1 cellular context compared by ENCODE assay signal in the genomic region with DNA sequence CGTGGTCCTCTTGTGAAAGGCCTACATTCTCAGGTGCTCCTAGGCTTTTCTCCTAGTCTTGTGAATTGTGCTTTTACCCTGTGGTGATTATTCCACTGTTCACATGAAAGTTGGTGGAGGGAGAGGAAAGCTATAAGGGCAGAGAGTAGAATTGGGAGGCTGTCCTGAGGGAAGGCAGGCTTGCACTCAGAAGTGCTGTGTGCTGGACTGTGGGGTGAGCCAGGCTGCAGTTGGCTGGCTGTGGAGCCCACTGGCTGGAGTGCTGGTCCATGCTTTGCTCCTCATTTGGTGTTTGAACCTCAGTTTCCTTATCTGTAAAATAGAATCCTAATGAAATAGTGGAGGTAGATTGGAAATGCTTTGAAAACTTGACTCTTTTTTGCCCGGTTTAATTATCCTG.
TF ChIP-seq lines count a peak whose summit lies in the region.

No MANE protein-coding gene starts in this region.

TF ChIP-seq in K562, 482 proteins besides CTCF, POLR2A, EP300 and RAD21:
- no peak for TF ChIP-seq PATZ1 (CRISPR knock-in tag; IDR thresholded peaks at IDR 0.05; ENCODE audit: borderline replicate concordance)
- TF ChIP-seq PTTG1 (tag; IDR thresholded peaks at IDR 0.05; ENCODE audit: low read depth) = no peak
- TF ChIP-seq ZNF174 (CRISPR knock-in tag; IDR thresholded peaks at IDR 0.05) = no peak
- no peak for TF ChIP-seq SUPT5H (IDR thresholded peaks at IDR 0.05)
- TF ChIP-seq ZNF274 (IDR thresholded peaks at IDR 0.05; ENCODE audit: borderline replicate concordance, low read depth, low read length) = no peak
- TF ChIP-seq, protein P1, sequence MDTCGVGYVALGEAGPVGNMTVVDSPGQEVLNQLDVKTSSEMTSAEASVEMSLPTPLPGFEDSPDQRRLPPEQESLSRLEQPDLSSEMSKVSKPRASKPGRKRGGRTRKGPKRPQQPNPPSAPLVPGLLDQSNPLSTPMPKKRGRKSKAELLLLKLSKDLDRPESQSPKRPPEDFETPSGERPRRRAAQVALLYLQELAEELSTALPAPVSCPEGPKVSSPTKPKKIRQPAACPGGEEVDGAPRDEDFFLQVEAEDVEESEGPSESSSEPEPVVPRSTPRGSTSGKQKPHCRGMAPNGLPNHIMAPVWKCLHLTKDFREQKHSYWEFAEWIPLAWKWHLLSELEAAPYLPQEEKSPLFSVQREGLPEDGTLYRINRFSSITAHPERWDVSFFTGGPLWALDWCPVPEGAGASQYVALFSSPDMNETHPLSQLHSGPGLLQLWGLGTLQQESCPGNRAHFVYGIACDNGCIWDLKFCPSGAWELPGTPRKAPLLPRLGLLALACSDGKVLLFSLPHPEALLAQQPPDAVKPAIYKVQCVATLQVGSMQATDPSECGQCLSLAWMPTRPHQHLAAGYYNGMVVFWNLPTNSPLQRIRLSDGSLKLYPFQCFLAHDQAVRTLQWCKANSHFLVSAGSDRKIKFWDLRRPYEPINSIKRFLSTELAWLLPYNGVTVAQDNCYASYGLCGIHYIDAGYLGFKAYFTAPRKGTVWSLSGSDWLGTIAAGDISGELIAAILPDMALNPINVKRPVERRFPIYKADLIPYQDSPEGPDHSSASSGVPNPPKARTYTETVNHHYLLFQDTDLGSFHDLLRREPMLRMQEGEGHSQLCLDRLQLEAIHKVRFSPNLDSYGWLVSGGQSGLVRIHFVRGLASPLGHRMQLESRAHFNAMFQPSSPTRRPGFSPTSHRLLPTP (IDR thresholded peaks at IDR 0.05; ENCODE audit: borderline replicate concordance, extremely low read depth, insufficient read length) = no peak
- no peak for TF ChIP-seq NR3C1 (CRISPR knock-in tag; IDR thresholded peaks at IDR 0.05)
